ENCODE assay signal across 8 cellular contexts in genomic region chr10:62076872-62077271, GRCh38.
DNase-seq lines count a peak whose midpoint lies in the region; ATAC-seq and TF ChIP-seq lines count a peak whose summit lies in the region.

No MANE protein-coding gene starts in this region.

- H3K27ac Mint-ChIP-seq in GM23338 = 0 out of 2 replicates have a peak overlapping the region, but pooled peaks have one; percentile 6

- H3K27me3 ChIP-seq in GM23338 (ENCODE audit: insufficient read depth) = no peaks in the 10 kb centered on the region
- H3K27me3 ChIP-seq in SU-DHL-6 (ENCODE audit: low read length) = no peaks in the 10 kb centered on the region
- no peaks in the 10 kb centered on the region for H3K27me3 ChIP-seq in gastrocnemius medialis
- H3K27me3 ChIP-seq in BE2C = no peaks in the 10 kb centered on the region

- no peaks in the 10 kb centered on the region for H3F3A ChIP-seq in GM23338 (replicated peaks; ENCODE audit: low read depth)
- H3F3A ChIP-seq in SU-DHL-6 (ENCODE audit: insufficient read depth) = peaks cover 51% of the 10 kb centered on the region

- H3K9ac ChIP-seq in SU-DHL-6 (ENCODE audit: low read length) = 0 out of 2 replicates have a peak overlapping the region, but pooled peaks have one; percentile 16

- no peaks in the 10 kb centered on the region for H3K9me3 Mint-ChIP-seq in GM23338

- TF ChIP-seq CTCF in GM23338 (conservative IDR thresholded peaks at IDR 0.05; ENCODE audit: low read depth in 2 of 2) (peak in 1 of 2 experiments; percentile 41; a peak in 2 of 4 replicates), SU-DHL-6 (IDR thresholded peaks at IDR 0.05; ENCODE audit: insufficient read depth, low read length, poor library complexity, severe bottlenecking) (no peak), fibroblast of mammary gland (conservative IDR thresholded peaks at IDR 0.05; ENCODE audit: control insufficient read depth, insufficient read depth, low read depth, low read length) (no peak), gastrocnemius medialis (IDR thresholded peaks at IDR 0.05 in 4 of 5, conservative IDR thresholded peaks at IDR 0.05 in 1 of 5) (no peak), BE2C (IDR thresholded peaks at IDR 0.05; ENCODE audit: low read depth, low read length) (no peak)

- no peaks in the 10 kb centered on the region for H3K36me3 Mint-ChIP-seq in GM23338 (ENCODE audit: low read depth)

- 0 out of 2 replicates have a peak, but pooled peaks cover 10% of the 10 kb centered on the region for H3K9me2 ChIP-seq in GM23338 (ENCODE audit: insufficient read depth)
- H3K9me2 ChIP-seq in SU-DHL-6 (replicated peaks; ENCODE audit: insufficient read depth, low read length) = no peaks in the 10 kb centered on the region

- DNase-seq in GM23338 (ENCODE audit: low spot score) (no peak), fibroblast of mammary gland (ENCODE audit: low read depth) (peak; percentile 79), gastrocnemius medialis (no peak), BE2C (no peak), RPMI8226 (no peak), occipital lobe (lab: John Stamatoyannopoulos, UW) (no peak)

- H3K27ac ChIP-seq in GM23338 (ENCODE audit: low read depth) (no peak overlapping the region), SU-DHL-6 (ENCODE audit: low read depth, low read length) (peak overlapping the region; percentile 64), gastrocnemius medialis (peak overlapping the region; percentile 95 to 99 (median 96))

- H3K4me3 ChIP-seq in GM23338 (no peak overlapping the region), SU-DHL-6 (ENCODE audit: insufficient read depth, low read length, poor library complexity, severe bottlenecking) (no peak overlapping the region), fibroblast of mammary gland (ENCODE audit: control insufficient read depth, low read depth, low read length) (no peak overlapping the region), gastrocnemius medialis (peak overlapping the region in 1 of 4 donors; percentile 22), BE2C (ENCODE audit: low read depth, low read length) (no peak overlapping the region)

- H3K27me3 Mint-ChIP-seq in GM23338 (ENCODE audit: insufficient read depth, low read depth, poor library complexity) = no peaks in the 10 kb centered on the region

- H3K79me2 ChIP-seq in GM23338 (replicated peaks; ENCODE audit: insufficient read depth) = no peaks in the 10 kb centered on the region
- peaks cover 32% of the 10 kb centered on the region for H3K79me2 ChIP-seq in SU-DHL-6 (ENCODE audit: insufficient read depth, low read length)

- H3K4me3 Mint-ChIP-seq in GM23338 = no peak overlapping the region

- H4K20me1 ChIP-seq in GM23338 (replicated peaks; ENCODE audit: insufficient read depth) (no peaks in the 10 kb centered on the region), SU-DHL-6 (ENCODE audit: low read depth, low read length) (no peaks in the 10 kb centered on the region)

- H3K4me2 ChIP-seq in GM23338 = no peak overlapping the region
- peak overlapping the region; percentile 18 for H3K4me2 ChIP-seq in SU-DHL-6 (ENCODE audit: low read depth, low read length, poor library complexity, severe bottlenecking)

- H3K9me3 ChIP-seq in SU-DHL-6 (ENCODE audit: insufficient read depth, low read length) = no peaks in the 10 kb centered on the region
- H3K9me3 ChIP-seq in gastrocnemius medialis = no peaks in the 10 kb centered on the region
- H3K9me3 ChIP-seq in BE2C = no peaks in the 10 kb centered on the region

- in situ Hi-C loops in gastrocnemius medialis (cut with MboI; ENCODE audit: low sequenced_read_pairs in 4 of 4) = loop anchor here in 1 of 4 donors (25.0 kb wide), 1 partner anchor 1185 kb away; no protein-coding TSS in a partner anchor

- H3K4me1 ChIP-seq in GM23338 (ENCODE audit: insufficient read depth) (no peaks in the 10 kb centered on the region), gastrocnemius medialis (peaks cover 98 to 99% of the 10 kb centered on the region in 2 donors), BE2C (peaks cover 6% of the 10 kb centered on the region)

- no peaks in the 10 kb centered on the region for H3K36me3 ChIP-seq in GM23338 (ENCODE audit: insufficient read depth)
- H3K36me3 ChIP-seq in SU-DHL-6 (ENCODE audit: low read length) = peaks cover 23% of the 10 kb centered on the region
- H3K36me3 ChIP-seq in gastrocnemius medialis = peaks cover 13 to 73% of the 10 kb centered on the region in 2 donors
- H3K36me3 ChIP-seq in BE2C = no peaks in the 10 kb centered on the region

- no peak for TF ChIP-seq POLR2A in gastrocnemius medialis (IDR thresholded peaks at IDR 0.05)

- intact Hi-C loops in gastrocnemius medialis (cut with DNase I; ENCODE audit: low total_unique reads) = loop anchor here (10.0 kb wide), 1 partner anchor 912 kb away; no protein-coding TSS in a partner anchor

- ATAC-seq in GM23338 (peak; percentile 56; the same call in 2 of the 3 replicates), gastrocnemius medialis (peak; percentile 8 to 42), GM18519 (IDR thresholded peaks at IDR 0.05; ENCODE audit: low FRiP score, unreplicated experiment) (no peak)

- no peak overlapping the region for H2AFZ ChIP-seq in GM23338
- H2AFZ ChIP-seq in SU-DHL-6 (ENCODE audit: low read depth, low read length, severe bottlenecking) = no peak overlapping the region

- H3K4me1 Mint-ChIP-seq in GM23338 = 0 out of 3 replicates have a peak, but pooled peaks cover 2% of the 10 kb centered on the region

TF ChIP-seq in GM23338, 12 proteins besides CTCF, POLR2A, EP300 and RAD21 (continues in another document):
- TF ChIP-seq ZNF331 (CRISPR knock-in tag; IDR thresholded peaks at IDR 0.05; ENCODE audit: low read depth) (no peak), EZH2 (IDR thresholded peaks at IDR 0.05; ENCODE audit: low read depth, unreplicated experiment) (no peak), ZNF114 (CRISPR knock-in tag; IDR thresholded peaks at IDR 0.05) (no peak), CREB1 (CRISPR knock-in tag; IDR thresholded peaks at IDR 0.05; ENCODE audit: low read depth) (no peak)
- TF ChIP-seq, protein P1, sequence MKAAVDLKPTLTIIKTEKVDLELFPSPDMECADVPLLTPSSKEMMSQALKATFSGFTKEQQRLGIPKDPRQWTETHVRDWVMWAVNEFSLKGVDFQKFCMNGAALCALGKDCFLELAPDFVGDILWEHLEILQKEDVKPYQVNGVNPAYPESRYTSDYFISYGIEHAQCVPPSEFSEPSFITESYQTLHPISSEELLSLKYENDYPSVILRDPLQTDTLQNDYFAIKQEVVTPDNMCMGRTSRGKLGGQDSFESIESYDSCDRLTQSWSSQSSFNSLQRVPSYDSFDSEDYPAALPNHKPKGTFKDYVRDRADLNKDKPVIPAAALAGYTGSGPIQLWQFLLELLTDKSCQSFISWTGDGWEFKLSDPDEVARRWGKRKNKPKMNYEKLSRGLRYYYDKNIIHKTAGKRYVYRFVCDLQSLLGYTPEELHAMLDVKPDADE (IDR thresholded peaks at IDR 0.05) = no peak
